ENCODE assay signal across 18 cellular contexts in the genomic region with DNA sequence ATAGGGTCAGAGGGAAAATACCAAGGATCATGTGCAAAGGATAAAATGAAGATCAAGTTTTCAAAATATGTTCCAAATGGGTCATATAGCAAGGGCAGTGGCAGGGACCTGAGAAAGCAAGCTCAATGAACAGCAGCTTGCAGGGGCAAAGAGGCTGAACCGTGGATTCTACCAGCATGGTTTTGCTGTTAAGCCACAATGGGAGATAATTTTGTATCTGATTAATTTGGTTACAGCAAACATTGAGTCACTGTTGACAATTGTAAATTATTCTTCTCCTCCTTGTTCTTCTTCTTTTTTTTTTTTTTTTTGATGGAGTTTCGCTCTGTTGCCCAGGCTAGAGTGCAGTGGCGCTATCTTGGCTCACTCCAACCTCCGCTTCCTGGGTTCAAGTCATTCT.
DNase-seq lines count a peak whose midpoint lies in the region; ATAC-seq lines count a peak whose summit lies in the region.
"Had no signal": no experiment of that assay in that cellular context is flagged by ENCODE, and none has a peak within 500 bp of the region (broad histone marks: within the 10 kb centered on the region; RNA-seq: fewer than 3 reads in every experiment).

No MANE protein-coding gene starts in this region.

- H3K36me3 Mint-ChIP-seq in dendritic cell treated with granulocyte-macrophage colony-stimulating factor and Interleukin-4, amounts not matched to agents 40 ng/mL and 50 ng/mL, for 4 days (ENCODE audit: low read depth), result no peaks in the 10 kb centered on the region
- H3K36me3 Mint-ChIP-seq: CD14-positive monocyte had no signal

- no peaks in the 10 kb centered on the region for H3K9me3 Mint-ChIP-seq in dendritic cell treated with granulocyte-macrophage colony-stimulating factor and Interleukin-4, amounts not matched to agents 40 ng/mL and 50 ng/mL, for 4 days
- H3K9me3 Mint-ChIP-seq: CD14-positive monocyte had no signal

- peaks cover 30% of the 10 kb centered on the region for H3K4me1 Mint-ChIP-seq in dendritic cell treated with granulocyte-macrophage colony-stimulating factor and Interleukin-4, amounts not matched to agents 40 ng/mL and 50 ng/mL, for 4 days (ENCODE audit: low read depth)

- DNase-seq in NCI-H748 (lab: John Stamatoyannopoulos, UW; ENCODE audit: unreplicated experiment), result peak; percentile 10
- no peak for DNase-seq in NCI-H748 treated with DMSO at 0.1 percent for 48 hours (lab: John Stamatoyannopoulos, UW)
- peak; percentile 9 for DNase-seq in DMS53 treated with DMSO at 0.1 percent for 48 hours (lab: John Stamatoyannopoulos, UW; ENCODE audit: unreplicated experiment)
- peak; percentile 61 for DNase-seq in OCI-M1 (lab: John Stamatoyannopoulos, UW)
- DNase-seq in NCI-H1417 treated with DMSO at 0.1 percent for 48 hours (lab: John Stamatoyannopoulos, UW), result no peak
- DNase-seq: EL, GF-D8, IMR-90, NCI-H1417, NCI-H2029 treated with DMSO at 0.1 percent for 48 hours, NCI-H226, NCI-H524 treated with DMSO at 0.1 percent for 48 hours, T-helper 1 cell had no signal

- no peak for ATAC-seq in HG03469 (IDR thresholded peaks at IDR 0.05; ENCODE audit: unreplicated experiment)
- ATAC-seq: Right ventricle myocardium inferior had no signal

- intact Hi-C loops in dendritic cell treated with granulocyte-macrophage colony-stimulating factor and Interleukin-4, amounts not matched to agents 40 ng/mL and 50 ng/mL, for 4 days (cut with micrococcal nuclease), result loop anchor here (2.0 kb wide), 1 partner anchor 13 kb away; no protein-coding TSS in a partner anchor

- no peaks in the 10 kb centered on the region for H3K27me3 Mint-ChIP-seq in dendritic cell treated with granulocyte-macrophage colony-stimulating factor and Interleukin-4, amounts not matched to agents 40 ng/mL and 50 ng/mL, for 4 days
- H3K27me3 Mint-ChIP-seq: B cell had no signal

- peak overlapping the region; percentile 30 for H3K27ac Mint-ChIP-seq in dendritic cell treated with granulocyte-macrophage colony-stimulating factor and Interleukin-4, amounts not matched to agents 40 ng/mL and 50 ng/mL, for 4 days
- H3K27ac Mint-ChIP-seq: B cell, CD14-positive monocyte had no signal

- H3K4me3 Mint-ChIP-seq in dendritic cell treated with granulocyte-macrophage colony-stimulating factor and Interleukin-4, amounts not matched to agents 40 ng/mL and 50 ng/mL, for 4 days, result no peak overlapping the region
- H3K4me3 Mint-ChIP-seq: B cell, CD14-positive monocyte had no signal

Comparison
In these comparisons a context has a peak if more than half of its experiments do, and no peak if none do; other contexts are left out.
1. DNase-seq: peak in NCI-H748 (single experiment), DMS53 treated with DMSO at 0.1 percent for 48 hours (single experiment) and OCI-M1 (single experiment); none in NCI-H748 treated with DMSO at 0.1 percent for 48 hours (single experiment) and NCI-H1417 treated with DMSO at 0.1 percent for 48 hours (single experiment).